2 cellular contexts compared by ENCODE assay signal in genomic region chr7:151930026-151930653, GRCh38.
TF ChIP-seq lines count a peak whose summit lies in the region.

No MANE protein-coding gene starts in this region.

TF ChIP-seq in GM23338, 12 proteins besides CTCF, POLR2A, EP300 and RAD21:
- TF ChIP-seq REST (IDR thresholded peaks at IDR 0.05; ENCODE audit: unreplicated experiment) (no peak), ZNF114 (CRISPR knock-in tag; IDR thresholded peaks at IDR 0.05) (no peak), EZH2phosphoT487 (IDR thresholded peaks at IDR 0.05; ENCODE audit: unreplicated experiment) (no peak), ETS1 (IDR thresholded peaks at IDR 0.05) (no peak), POLR2AphosphoS5 (IDR thresholded peaks at IDR 0.05; ENCODE audit: low read depth) (no peak), CREB1 (CRISPR knock-in tag; IDR thresholded peaks at IDR 0.05; ENCODE audit: low read depth) (no peak), NANOG (IDR thresholded peaks at IDR 0.05; ENCODE audit: borderline replicate concordance) (no peak)
TF ChIP-seq in GM23338: peak in this region for 0.

TF ChIP-seq in H1, 55 proteins besides CTCF, POLR2A, EP300 and RAD21:
- TF ChIP-seq MAFK (IDR thresholded peaks at IDR 0.05; ENCODE audit: low read depth, low read length), result no peak
- no peak for TF ChIP-seq JUN (IDR thresholded peaks at IDR 0.05; ENCODE audit: low read depth, low read length)
- TF ChIP-seq GTF2F1 (IDR thresholded peaks at IDR 0.05; ENCODE audit: borderline replicate concordance, low read depth, low read length), result no peak
- no peak for TF ChIP-seq RFX5 (IDR thresholded peaks at IDR 0.05; ENCODE audit: borderline replicate concordance, low read depth, low read length)
- no peak for TF ChIP-seq CHD7 (IDR thresholded peaks at IDR 0.05; ENCODE audit: insufficient replicate concordance, low read length)
- TF ChIP-seq PHF8 (conservative IDR thresholded peaks at IDR 0.05; ENCODE audit: low read depth, low read length), result no peak
- no peak for TF ChIP-seq BACH1 (IDR thresholded peaks at IDR 0.05; ENCODE audit: low read length)
- TF ChIP-seq TAF1 (IDR thresholded peaks at IDR 0.05; ENCODE audit: low read depth, low read length), result no peak
- no peak for TF ChIP-seq NRF1 (IDR thresholded peaks at IDR 0.05; ENCODE audit: low read depth, low read length)
- TF ChIP-seq SUZ12 (IDR thresholded peaks at IDR 0.05; ENCODE audit: low read length), result no peak
- TF ChIP-seq FOSL1 (IDR thresholded peaks at IDR 0.05; ENCODE audit: insufficient read depth, low read depth, low read length), result no peak
- TF ChIP-seq HDAC2 (IDR thresholded peaks at IDR 0.05; ENCODE audit: borderline replicate concordance in 1 of 2, low read depth in 2 of 2, low read length in 2 of 2), result no peak
- no peak for TF ChIP-seq SP2 (IDR thresholded peaks at IDR 0.05; ENCODE audit: low read length)
- TF ChIP-seq ASH2L (IDR thresholded peaks at IDR 0.05; ENCODE audit: low read length), result no peak
- no peak for TF ChIP-seq BCL11A (IDR thresholded peaks at IDR 0.05; ENCODE audit: low read depth in 2 of 2, low read length in 2 of 2)
- no peak for TF ChIP-seq KDM1A (IDR thresholded peaks at IDR 0.05; ENCODE audit: borderline replicate concordance, low read length)
- no peak for TF ChIP-seq SIX5 (IDR thresholded peaks at IDR 0.05; ENCODE audit: low read depth, low read length)
- TF ChIP-seq EGR1 (IDR thresholded peaks at IDR 0.05; ENCODE audit: borderline replicate concordance, low read depth, low read length), result no peak
- TF ChIP-seq TCF12 (IDR thresholded peaks at IDR 0.05; ENCODE audit: low read depth, low read length), result no peak
